In genomic region chr22:18148508-18148965, GRCh38 we compare ENCODE assay signal across 1 cellular context.
TF ChIP-seq lines count a peak whose summit lies in the region.

No MANE protein-coding gene starts in this region.

TF ChIP-seq in HepG2, 621 proteins besides CTCF, POLR2A, EP300 and RAD21 (continued from another document and continues in another):
- TF ChIP-seq HNF4A (CRISPR knock-in tag; IDR thresholded peaks at IDR 0.05) (peak; percentile 100), PRDM15 (CRISPR knock-in tag; IDR thresholded peaks at IDR 0.05) (no peak), RFXANK (CRISPR knock-in tag; IDR thresholded peaks at IDR 0.05) (no peak), CCDC6 (CRISPR knock-in tag; IDR thresholded peaks at IDR 0.05) (no peak), ZNF331 (CRISPR knock-in tag; IDR thresholded peaks at IDR 0.05) (peak; percentile 89), TRIM24 (CRISPR knock-in tag; IDR thresholded peaks at IDR 0.05) (no peak), SETDB1 (CRISPR knock-in tag; IDR thresholded peaks at IDR 0.05; ENCODE audit: borderline replicate concordance) (no peak), ZNF256 (CRISPR knock-in tag; conservative IDR thresholded peaks at IDR 0.05) (no peak), ATM (IDR thresholded peaks at IDR 0.05; ENCODE audit: borderline replicate concordance) (no peak), SP4 (CRISPR knock-in tag; IDR thresholded peaks at IDR 0.05) (peak; percentile 61), ZBTB40 (IDR thresholded peaks at IDR 0.05) (no peak), ZBTB40 (CRISPR knock-in tag; IDR thresholded peaks at IDR 0.05) (peak; percentile 63; the same call in 1 of the 2 replicates), ATAD3A (CRISPR knock-in tag; IDR thresholded peaks at IDR 0.05) (no peak), PITX1 (CRISPR knock-in tag; IDR thresholded peaks at IDR 0.05) (peak; percentile 85), HOXA7 (CRISPR knock-in tag; IDR thresholded peaks at IDR 0.05) (peak; percentile 75; the same call in 1 of the 2 replicates), ZBTB26 (CRISPR knock-in tag; IDR thresholded peaks at IDR 0.05; ENCODE audit: borderline replicate concordance) (peak; percentile 83; the same call in 1 of the 2 replicates), SP1 (IDR thresholded peaks at IDR 0.05) (no peak), SP1 (CRISPR knock-in tag; IDR thresholded peaks at IDR 0.05) (no peak), SOX5 (CRISPR knock-in tag; IDR thresholded peaks at IDR 0.05; ENCODE audit: borderline replicate concordance) (peak; percentile 76; the same call in 1 of the 2 replicates), JUND (CRISPR knock-in tag; IDR thresholded peaks at IDR 0.05) (peak; percentile 75; the same call in 1 of the 2 replicates), HIC2 (CRISPR knock-in tag; IDR thresholded peaks at IDR 0.05; ENCODE audit: low read depth) (peak; percentile 74), SP5 (CRISPR knock-in tag; IDR thresholded peaks at IDR 0.05; ENCODE audit: borderline replicate concordance, low read depth) (peak; percentile 62; the same call in 1 of the 2 replicates), ZBTB46 (CRISPR knock-in tag; IDR thresholded peaks at IDR 0.05; ENCODE audit: borderline replicate concordance) (no peak), IKZF5 (CRISPR knock-in tag; IDR thresholded peaks at IDR 0.05) (peak; percentile 46; the same call in 1 of the 2 replicates), DPF2 (CRISPR knock-in tag; IDR thresholded peaks at IDR 0.05; ENCODE audit: borderline replicate concordance, low read depth) (peak; percentile 99), ZNF563 (CRISPR knock-in tag; IDR thresholded peaks at IDR 0.05) (peak; percentile 56; the same call in 1 of the 2 replicates), CBX5 (CRISPR knock-in tag; IDR thresholded peaks at IDR 0.05; ENCODE audit: borderline replicate concordance) (peak; percentile 82; the same call in 1 of the 2 replicates), DDIT3 (CRISPR knock-in tag; IDR thresholded peaks at IDR 0.05) (no peak), ZSCAN30 (CRISPR knock-in tag; IDR thresholded peaks at IDR 0.05) (peak; percentile 68; the same call in 1 of the 2 replicates), ZC3H13 (CRISPR knock-in tag; IDR thresholded peaks at IDR 0.05) (peak; percentile 89), SATB2 (CRISPR knock-in tag; IDR thresholded peaks at IDR 0.05) (no peak), JUNB (CRISPR knock-in tag; IDR thresholded peaks at IDR 0.05; ENCODE audit: borderline replicate concordance) (peak; percentile 64), ZNF253 (CRISPR knock-in tag; IDR thresholded peaks at IDR 0.05; ENCODE audit: borderline replicate concordance) (no peak)
